ENCODE assay signal across 18 cellular contexts in the genomic region with DNA sequence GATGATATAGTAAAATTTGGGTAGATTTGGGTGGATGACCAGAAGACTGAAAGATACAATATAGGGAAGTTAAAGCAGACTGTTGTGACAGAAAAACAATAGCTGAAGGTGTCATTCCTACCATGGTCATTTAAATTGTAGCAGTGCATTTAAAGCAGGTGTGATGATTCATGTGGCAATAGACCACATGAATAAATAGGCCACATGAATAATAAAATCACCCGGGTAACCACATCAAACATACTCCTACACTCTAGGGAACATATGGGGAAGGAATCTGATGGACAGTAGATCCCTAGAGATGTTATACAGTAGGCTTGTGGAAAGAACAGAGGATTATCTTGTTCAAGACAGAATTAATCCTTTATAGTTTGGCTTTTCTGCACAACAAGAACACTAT.
"Had no signal": no experiment of that assay in that cellular context is flagged by ENCODE, and none has a peak within 500 bp of the region (broad histone marks: within the 10 kb centered on the region; RNA-seq: fewer than 3 reads in every experiment).

No MANE protein-coding gene starts in this region.

- DNase-seq: activated CD4-positive, alpha-beta T cell treated with anti-CD3 and anti-CD28 coated beads, Interleukin-2, amount 10 ng/mL, durations not matched to agents 7 days and 5 days; activated CD8-positive, alpha-beta memory T cell treated with anti-CD3 and anti-CD28 coated beads for 24 hours; activated gamma-delta T cell treated with Interleukin-2 at 50 U/mL for 16 hours; amniotic stem cell; brain microvascular endothelial cell; cerebellar nuclear complex; effector memory CD4-positive, alpha-beta T cell; gastrocnemius medialis; heart left ventricle; nephron progenitor cell; occipital lobe; right cardiac atrium; small intestine; stimulated activated CD4-positive, alpha-beta T cell treated with anti-CD3 and anti-CD28 coated beads, Interleukin-4, amount 100 ng/mL, for 4 hours; stimulated activated CD8-positive, alpha-beta memory T cell treated with anti-CD3 and anti-CD28 coated beads, Interleukin-4, amount 100 ng/mL, for 48 hours; stimulated activated naive CD4-positive, alpha-beta T cell treated with Interleukin-2 at 50 U/mL for 16 hours; substantia nigra; uterus had no signal
